In the genomic region with DNA sequence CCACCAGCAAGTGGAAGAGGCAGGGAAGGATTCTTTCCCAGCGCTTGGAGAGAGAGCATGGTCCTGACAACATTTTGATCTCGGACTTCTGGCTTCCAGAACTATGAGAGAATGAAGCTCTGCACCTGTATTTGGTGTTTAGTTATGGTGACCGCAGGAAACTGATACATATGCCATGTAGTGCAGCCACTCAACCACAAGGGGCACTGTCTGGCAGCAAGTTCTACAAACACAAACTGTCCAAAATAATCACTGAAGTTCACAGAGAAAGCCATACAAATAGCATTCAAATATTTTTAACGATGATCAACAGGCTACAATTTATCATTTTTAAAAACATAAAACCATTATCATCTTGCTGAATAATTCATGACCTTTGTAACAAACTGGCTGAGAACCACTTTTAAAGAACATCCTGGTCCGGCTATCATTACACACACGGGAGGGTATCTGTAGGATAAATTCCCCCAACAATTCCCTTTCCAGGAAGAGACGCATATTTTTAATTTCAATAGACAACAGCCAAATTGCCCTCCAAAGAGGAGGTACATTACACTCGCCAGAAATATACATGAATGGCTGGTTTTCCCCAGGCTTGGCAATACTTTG, we compare ENCODE assay signal across 8 cellular contexts. TPM values are rescaled to one million over a fixed set of nuclear protein-coding genes. Genes with fewer than 3 reads are reported as not detected.
DNase-seq lines count a peak whose midpoint lies in the region; TF ChIP-seq lines count a peak whose summit lies in the region.

No MANE protein-coding gene starts in this region.

- DNase-seq in AG04450 (ENCODE audit: low read depth, low spot score) (no peak), GM13977 (ENCODE audit: low spot score) (peak; percentile 66), NCI-H2171 treated with DMSO at 0.1 percent for 48 hours (lab: John Stamatoyannopoulos, UW) (peak; percentile 56), dorsolateral prefrontal cortex (peak in 8 of 10 donors; percentile 45 to 77 (median 60)), midbrain (lab: John Stamatoyannopoulos, UW) (peak; percentile 47), thyroid gland (peak; percentile 73 to 77), GOT3 (lab: John Stamatoyannopoulos, UW) (no peak)
- peak; percentile 47 to 56 for DNase-seq in activated CD4-positive, alpha-beta T cell treated with anti-CD3 and anti-CD28 coated beads for 4 hours

- TF ChIP-seq POLR2A in thyroid gland (IDR thresholded peaks at IDR 0.05) = no peak

- H3K9me3 ChIP-seq in AG04450 (ENCODE audit: control insufficient read depth, insufficient read depth, low read length) = no peaks in the 10 kb centered on the region
- no peaks in the 10 kb centered on the region for H3K9me3 ChIP-seq in thyroid gland

- H3K36me3 ChIP-seq in thyroid gland = no peaks in the 10 kb centered on the region

- H3K4me1 ChIP-seq in thyroid gland = peaks cover 0 to 6% of the 10 kb centered on the region in 2 donors

- intact Hi-C loops in dorsolateral prefrontal cortex (cut with DNase I) (no loop called here), thyroid gland (cut with DNase I) (no loop called here)

- in situ Hi-C loops in GM13977 (cut with MboI; ENCODE audit: low pct_unique_long_range_greater_than_20kb, low sequenced_read_pairs, unreplicated experiment) = loop anchor here (25.0 kb wide), 1 partner anchor 562 kb away; a partner anchor contains a TSS

- H3K27ac ChIP-seq in AG04450 (ENCODE audit: low read depth, low read length) (peak overlapping the region; percentile 33), dorsolateral prefrontal cortex (no peak overlapping the region), thyroid gland (no peak overlapping the region)

- H3K4me3 ChIP-seq in AG04450 (ENCODE audit: low read depth, low read length) = no peak overlapping the region
- no peak overlapping the region for H3K4me3 ChIP-seq in dorsolateral prefrontal cortex
- H3K4me3 ChIP-seq in thyroid gland (replicated peaks in 1 of 3) = no peak overlapping the region

- POLR2A ChIA-PET in AG04450 (lab: Yijun Ruan, JAX) = no interaction called here

- TF ChIP-seq CTCF in AG04450 (IDR thresholded peaks at IDR 0.05; ENCODE audit: low read depth, low read length) (peak; percentile 91), GM13977 (IDR thresholded peaks at IDR 0.05; ENCODE audit: extremely low read depth, insufficient read depth, missing control alignments) (peak; percentile 81), dorsolateral prefrontal cortex (IDR thresholded peaks at IDR 0.05 in 54 of 56, conservative IDR thresholded peaks at IDR 0.05 in 2 of 56; ENCODE audit: low read depth in 1 of 56, partially characterized antibody in 56 of 56) (peak; percentile 64 to 96 (median 89)), thyroid gland (IDR thresholded peaks at IDR 0.05) (peak; percentile 80 to 95 (median 90))

- 26 to 28% methylated on average over 8 of the region's 8 CpGs for WGBS in thyroid gland, 2 donors

- H3K27me3 ChIP-seq in AG04450 (ENCODE audit: control insufficient read depth, insufficient read depth, low read length) (no peaks in the 10 kb centered on the region), dorsolateral prefrontal cortex (no peaks in the 10 kb centered on the region), thyroid gland (no peaks in the 10 kb centered on the region)

- CTCF ChIA-PET in AG04450 (lab: Charles Lee) = interaction anchor here (0.6 to 3.1 kb wide), 5 partner anchors 13 to 1220 kb away, joined by 3 to 12 read pairs (median 3); no protein-coding TSS in a partner anchor

RNA-seq across cellular contexts. Expression of a gene that starts 9.3 kb away (rescaled TPM):
- 10.2 and 10.9 TPM in 2 replicates for polyA plus RNA-seq in AG04450 (2011; rRNA removed)
- 2.2 and 3.0 TPM in 2 replicates for polyA minus RNA-seq in AG04450 (2011; rRNA and poly(A)+ RNA removed)
- total RNA-seq in dorsolateral prefrontal cortex = 10 to 100 TPM in 10 of 120 experiments, 1 to 10 TPM in 110; 3.2 to 13.7 (median 6.6) TPM
- total RNA-seq in thyroid gland = 10 to 100 TPM in 1 of 4 donors, 1 to 10 TPM in 3; 5.0 to 23.6 (median 6.5) TPM

RNA-seq across cellular contexts. Expression of a gene that starts 31.0 kb away (rescaled TPM):
- polyA plus RNA-seq in AG04450 (2011; rRNA removed) = 7.3 and 8.9 TPM in 2 replicates
- polyA minus RNA-seq in AG04450 (2011; rRNA and poly(A)+ RNA removed) = 11.9 and 12.9 TPM in 2 replicates
- total RNA-seq in dorsolateral prefrontal cortex (10 to 100 TPM; 16.0 to 44.6 (median 30.0) TPM), thyroid gland (10 to 100 TPM; 15.9 to 28.1 (median 20.4) TPM)

RNA-seq across cellular contexts. Expression of a gene that starts 55.8 kb away (rescaled TPM):
- 110 and 119 TPM in 2 replicates for polyA plus RNA-seq in AG04450 (2011; rRNA removed)
- polyA minus RNA-seq in AG04450 (2011; rRNA and poly(A)+ RNA removed) = 47.3 and 51.9 TPM in 2 replicates
- total RNA-seq in dorsolateral prefrontal cortex = 100 to 1,000 TPM in 82 of 120 experiments, 10 to 100 TPM in 38; 41.1 to 388 (median 113) TPM
- 100 to 1,000 TPM; 206 to 600 (median 418) TPM for total RNA-seq in thyroid gland

Comparison
In these comparisons a context has a peak if more than half of its experiments do, and no peak if none do; other contexts are left out.
1. DNase-seq: peak in GM13977 (single experiment), NCI-H2171 treated with DMSO at 0.1 percent for 48 hours (single experiment), activated CD4-positive, alpha-beta T cell treated with anti-CD3 and anti-CD28 coated beads for 4 hours (2 of 2), dorsolateral prefrontal cortex (8 of 10), midbrain (single experiment) and thyroid gland (2 of 2); none in AG04450 (single experiment) and GOT3 (single experiment).
2. Peak in every context shown above with its lines, with median percentiles within 50 percentile points of each other: CTCF ChIP-seq.